Comparison of ENCODE assay signal across 1 cellular context in the genomic region with DNA sequence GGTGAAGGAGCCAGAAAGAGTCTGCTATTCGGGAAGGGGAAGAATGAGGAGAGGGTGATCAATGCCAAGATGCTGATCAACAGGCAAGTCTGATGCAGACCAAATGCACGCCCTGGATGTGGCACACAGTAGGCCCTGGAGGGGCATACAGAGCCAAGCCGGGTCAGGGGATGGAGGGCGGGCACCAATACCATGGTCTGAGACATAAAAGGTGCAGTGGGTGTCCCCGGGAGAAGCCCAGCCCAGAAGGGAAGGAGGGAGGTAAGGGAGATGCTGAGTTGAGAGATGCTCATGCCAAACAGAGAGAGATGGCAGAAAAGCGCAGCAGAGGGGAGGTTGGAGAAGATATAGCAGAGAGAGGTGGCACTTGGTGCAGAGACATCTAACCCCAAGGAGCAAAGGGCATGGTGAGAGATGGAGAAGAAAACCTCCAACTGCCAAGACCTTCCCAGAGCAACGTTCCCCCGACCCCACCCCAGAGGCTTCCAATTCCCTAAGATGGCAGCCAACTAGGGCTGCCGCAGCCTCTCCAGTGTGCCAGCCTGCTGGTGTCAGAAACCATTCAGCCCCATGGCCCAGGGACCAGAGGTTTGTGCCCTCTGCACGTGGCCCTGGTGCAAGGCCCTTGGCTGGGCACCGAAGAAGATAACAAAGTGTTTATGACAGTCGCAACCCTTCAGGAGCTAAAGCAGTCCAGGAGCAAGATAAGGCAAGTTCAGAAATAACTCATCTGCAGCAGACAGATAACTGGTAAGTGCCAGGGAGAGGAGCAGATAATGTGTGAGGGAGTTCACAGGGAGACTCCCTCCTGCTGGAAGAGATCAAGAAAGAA.
TF ChIP-seq lines count a peak whose summit lies in the region.

No MANE protein-coding gene starts in this region.

TF ChIP-seq in K562, 482 proteins besides CTCF, POLR2A, EP300 and RAD21 (continued from another document and continues in another):
- TF ChIP-seq CTCFL (IDR thresholded peaks at IDR 0.05; ENCODE audit: borderline replicate concordance, insufficient read depth, low read depth, low read length, poor library complexity, severe bottlenecking) (no peak), CCNT2 (IDR thresholded peaks at IDR 0.05; ENCODE audit: borderline replicate concordance, extremely low read depth, insufficient read length, low read depth, low read length) (peak; percentile 92), ZNF395 (CRISPR knock-in tag; IDR thresholded peaks at IDR 0.05) (peak; percentile 83; the same call in 1 of the 2 replicates), CREB1 (IDR thresholded peaks at IDR 0.05) (peak; percentile 61; the same call in 1 of the 2 replicates), CREB1 (CRISPR knock-in tag; IDR thresholded peaks at IDR 0.05) (no peak), CBFA2T2 (conservative IDR thresholded peaks at IDR 0.05) (peak; percentile 98), ZBTB8A (IDR thresholded peaks at IDR 0.05; ENCODE audit: partially characterized antibody) (no peak), BCOR (IDR thresholded peaks at IDR 0.05) (peak; percentile 95), ZNF551 (CRISPR knock-in tag; IDR thresholded peaks at IDR 0.05) (no peak), POLR2AphosphoS2 (IDR thresholded peaks at IDR 0.05; ENCODE audit: low read length) (no peak), ZNF592 (IDR thresholded peaks at IDR 0.05) (peak; percentile 50; the same call in 1 of the 2 replicates), TCF7L2 (IDR thresholded peaks at IDR 0.05; ENCODE audit: low read depth, low read length) (no peak), PHB2 (IDR thresholded peaks at IDR 0.05; ENCODE audit: low read depth) (peak; percentile 91), MEF2A (IDR thresholded peaks at IDR 0.05; ENCODE audit: control insufficient read depth, low read depth, low read length) (peak; percentile 94), TAL1 (IDR thresholded peaks at IDR 0.05) (peak; percentile 97), MLX (CRISPR knock-in tag; conservative IDR thresholded peaks at IDR 0.05) (no peak), HES1 (IDR thresholded peaks at IDR 0.05; ENCODE audit: low read depth) (peak; percentile 88), ZBED1 (IDR thresholded peaks at IDR 0.05) (0 out of 2 replicates have a peak, but pooled peaks have one; percentile 36), MBD2 (IDR thresholded peaks at IDR 0.05; ENCODE audit: borderline replicate concordance, low read depth) (peak; percentile 90), VEZF1 (CRISPR knock-in tag; IDR thresholded peaks at IDR 0.05) (peak; percentile 69; the same call in 1 of the 2 replicates), ZNF644 (tag; IDR thresholded peaks at IDR 0.05; ENCODE audit: low read depth) (peak; percentile 73; the same call in 1 of the 2 replicates), SMAD3 (CRISPR knock-in tag; conservative IDR thresholded peaks at IDR 0.05) (peak; percentile 89), SMARCE1 (IDR thresholded peaks at IDR 0.05) (peak; percentile 98), SMAD4 (CRISPR knock-in tag; conservative IDR thresholded peaks at IDR 0.05) (peak; percentile 96), NFE2 (IDR thresholded peaks at IDR 0.05; ENCODE audit: low read depth) (peak; percentile 17; the same call in 1 of the 2 replicates), SMARCC2 (IDR thresholded peaks at IDR 0.05; ENCODE audit: low read depth) (peak; percentile 95), HDAC1 (IDR thresholded peaks at IDR 0.05) (peak in 1 of 2 experiments; percentile 93; a peak in 2 of 4 replicates), NR2C1 (IDR thresholded peaks at IDR 0.05) (peak; percentile 43; the same call in 1 of the 2 replicates), NR2C1 (tag; IDR thresholded peaks at IDR 0.05) (peak; percentile 44; the same call in 1 of the 2 replicates), TOE1 (IDR thresholded peaks at IDR 0.05; ENCODE audit: borderline replicate concordance) (peak; percentile 35; the same call in 1 of the 2 replicates), TOE1 (CRISPR knock-in tag; IDR thresholded peaks at IDR 0.05; ENCODE audit: borderline replicate concordance, low read depth) (no peak), RUNX1 (IDR thresholded peaks at IDR 0.05; ENCODE audit: low read depth) (peak; percentile 82; the same call in 1 of the 2 replicates), HDAC3 (IDR thresholded peaks at IDR 0.05; ENCODE audit: borderline replicate concordance, partially characterized antibody) (peak; percentile 93), ZFX (CRISPR knock-in tag; IDR thresholded peaks at IDR 0.05) (peak; percentile 66; the same call in 1 of the 2 replicates), ATF4 (CRISPR knock-in tag; IDR thresholded peaks at IDR 0.05) (peak; percentile 71; the same call in 1 of the 2 replicates), RBM25 (IDR thresholded peaks at IDR 0.05; ENCODE audit: low read depth, low read length, severe bottlenecking) (no peak), ZNF583 (CRISPR knock-in tag; IDR thresholded peaks at IDR 0.05) (peak; percentile 87), SOX6 (IDR thresholded peaks at IDR 0.05) (peak; percentile 95), ATF1 (CRISPR knock-in tag; IDR thresholded peaks at IDR 0.05) (no peak), ATF1 (tag; IDR thresholded peaks at IDR 0.05) (peak; percentile 76), RBBP5 (IDR thresholded peaks at IDR 0.05; ENCODE audit: borderline replicate concordance, insufficient read depth, low read length, poor library complexity, severe bottlenecking) (peak; percentile 65), L3MBTL2 (IDR thresholded peaks at IDR 0.05) (peak; percentile 78), POLR3G (IDR thresholded peaks at IDR 0.05; ENCODE audit: extremely low read depth, insufficient read length, insufficient replicate concordance) (no peak)
- TF ChIP-seq, protein P1, sequence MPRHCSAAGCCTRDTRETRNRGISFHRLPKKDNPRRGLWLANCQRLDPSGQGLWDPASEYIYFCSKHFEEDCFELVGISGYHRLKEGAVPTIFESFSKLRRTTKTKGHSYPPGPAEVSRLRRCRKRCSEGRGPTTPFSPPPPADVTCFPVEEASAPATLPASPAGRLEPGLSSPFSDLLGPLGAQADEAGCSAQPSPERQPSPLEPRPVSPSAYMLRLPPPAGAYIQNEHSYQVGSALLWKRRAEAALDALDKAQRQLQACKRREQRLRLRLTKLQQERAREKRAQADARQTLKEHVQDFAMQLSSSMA (CRISPR knock-in tag; IDR thresholded peaks at IDR 0.05), result no peak
- TF ChIP-seq, protein P2, sequence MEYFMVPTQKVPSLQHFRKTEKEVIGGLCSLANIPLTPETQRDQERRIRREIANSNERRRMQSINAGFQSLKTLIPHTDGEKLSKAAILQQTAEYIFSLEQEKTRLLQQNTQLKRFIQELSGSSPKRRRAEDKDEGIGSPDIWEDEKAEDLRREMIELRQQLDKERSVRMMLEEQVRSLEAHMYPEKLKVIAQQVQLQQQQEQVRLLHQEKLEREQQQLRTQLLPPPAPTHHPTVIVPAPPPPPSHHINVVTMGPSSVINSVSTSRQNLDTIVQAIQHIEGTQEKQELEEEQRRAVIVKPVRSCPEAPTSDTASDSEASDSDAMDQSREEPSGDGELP (CRISPR knock-in tag; IDR thresholded peaks at IDR 0.05; ENCODE audit: borderline replicate concordance), result peak; percentile 59
- TF ChIP-seq, protein P3, sequence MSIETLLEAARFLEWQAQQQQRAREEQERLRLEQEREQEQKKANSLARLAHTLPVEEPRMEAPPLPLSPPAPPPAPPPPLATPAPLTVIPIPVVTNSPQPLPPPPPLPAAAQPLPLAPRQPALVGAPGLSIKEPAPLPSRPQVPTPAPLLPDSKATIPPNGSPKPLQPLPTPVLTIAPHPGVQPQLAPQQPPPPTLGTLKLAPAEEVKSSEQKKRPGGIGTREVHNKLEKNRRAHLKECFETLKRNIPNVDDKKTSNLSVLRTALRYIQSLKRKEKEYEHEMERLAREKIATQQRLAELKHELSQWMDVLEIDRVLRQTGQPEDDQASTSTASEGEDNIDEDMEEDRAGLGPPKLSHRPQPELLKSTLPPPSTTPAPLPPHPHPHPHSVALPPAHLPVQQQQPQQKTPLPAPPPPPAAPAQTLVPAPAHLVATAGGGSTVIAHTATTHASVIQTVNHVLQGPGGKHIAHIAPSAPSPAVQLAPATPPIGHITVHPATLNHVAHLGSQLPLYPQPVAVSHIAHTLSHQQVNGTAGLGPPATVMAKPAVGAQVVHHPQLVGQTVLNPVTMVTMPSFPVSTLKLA (conservative IDR thresholded peaks at IDR 0.05), result peak in 1 of 2 experiments; percentile 80; a peak in 3 of 4 replicates
- TF ChIP-seq, protein P4, sequence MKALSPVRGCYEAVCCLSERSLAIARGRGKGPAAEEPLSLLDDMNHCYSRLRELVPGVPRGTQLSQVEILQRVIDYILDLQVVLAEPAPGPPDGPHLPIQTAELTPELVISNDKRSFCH (CRISPR knock-in tag; IDR thresholded peaks at IDR 0.05), result no peak
- TF ChIP-seq, protein P4 (tag; IDR thresholded peaks at IDR 0.05), result peak; percentile 82
